Comparison of ENCODE assay signal across 9 cellular contexts in the genomic region with DNA sequence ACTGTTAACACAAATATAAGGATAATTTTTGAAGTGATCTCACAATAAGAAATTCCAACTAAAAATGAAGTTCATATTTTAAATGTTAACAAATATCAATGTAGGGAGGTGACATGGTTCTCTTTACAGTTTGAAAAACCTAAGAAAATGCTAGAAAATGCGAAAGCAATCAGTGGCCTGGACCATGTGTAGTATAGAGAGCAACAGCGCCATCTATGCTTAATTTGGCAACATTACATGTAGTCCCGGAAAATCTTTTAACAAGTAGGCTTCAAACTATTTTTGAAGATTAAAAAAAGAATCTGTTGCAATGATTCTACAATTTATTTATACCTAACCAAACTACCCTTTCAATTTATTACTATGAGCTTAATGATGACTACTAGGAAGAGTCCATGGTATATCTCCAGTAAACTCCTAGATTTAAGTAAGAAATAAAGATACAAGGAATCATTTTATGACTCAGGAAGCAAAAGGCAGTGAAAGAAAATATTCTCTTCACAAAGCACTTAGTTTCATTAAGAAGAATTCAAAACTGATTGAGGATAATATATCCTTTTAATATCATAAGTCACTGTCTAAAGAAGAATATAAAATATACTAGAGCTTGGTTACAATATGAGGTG. TPM values are rescaled to one million over a fixed set of nuclear protein-coding genes. Genes with fewer than 3 reads are reported as not detected.
DNase-seq lines count a peak whose midpoint lies in the region; ATAC-seq and TF ChIP-seq lines count a peak whose summit lies in the region.
"Had no signal": no experiment of that assay in that cellular context is flagged by ENCODE, and none has a peak within 500 bp of the region (broad histone marks: within the 10 kb centered on the region; RNA-seq: fewer than 3 reads in every experiment).

No MANE protein-coding gene starts in this region.

- no peaks in the 10 kb centered on the region for H3K4me1 Mint-ChIP-seq in activated naive CD4-positive, alpha-beta T cell treated with anti-CD3 and anti-CD28 coated beads, Interleukin-2, amount 10 ng/mL, durations not matched to agents 7 days and 5 days
- H3K4me1 Mint-ChIP-seq in progenitor cell of endocrine pancreas (ENCODE audit: low read depth), result no peaks in the 10 kb centered on the region

- H3K27ac Mint-ChIP-seq in activated naive CD4-positive, alpha-beta T cell treated with anti-CD3 and anti-CD28 coated beads, Interleukin-2, amount 10 ng/mL, durations not matched to agents 7 days and 5 days, result no peak overlapping the region
- no peak overlapping the region for H3K27ac Mint-ChIP-seq in progenitor cell of endocrine pancreas

- H3K36me3 Mint-ChIP-seq in activated naive CD4-positive, alpha-beta T cell treated with anti-CD3 and anti-CD28 coated beads, Interleukin-2, amount 10 ng/mL, durations not matched to agents 7 days and 5 days, result peaks cover 23% of the 10 kb centered on the region
- H3K36me3 Mint-ChIP-seq in progenitor cell of endocrine pancreas (ENCODE audit: insufficient read depth), result peaks cover 23% of the 10 kb centered on the region

- no peaks in the 10 kb centered on the region for H3K27me3 Mint-ChIP-seq in activated naive CD4-positive, alpha-beta T cell treated with anti-CD3 and anti-CD28 coated beads, Interleukin-2, amount 10 ng/mL, durations not matched to agents 7 days and 5 days
- no peaks in the 10 kb centered on the region for H3K27me3 Mint-ChIP-seq in progenitor cell of endocrine pancreas

- no peak overlapping the region for H3K4me3 Mint-ChIP-seq in activated naive CD4-positive, alpha-beta T cell treated with anti-CD3 and anti-CD28 coated beads, Interleukin-2, amount 10 ng/mL, durations not matched to agents 7 days and 5 days
- H3K4me3 Mint-ChIP-seq in progenitor cell of endocrine pancreas (ENCODE audit: low read depth), result no peak overlapping the region

- peak; percentile 34 for DNase-seq in activated naive CD4-positive, alpha-beta T cell treated with anti-CD3 and anti-CD28 coated beads, Interleukin-2, amount 10 ng/mL, durations not matched to agents 7 days and 5 days
- DNase-seq in activated naive CD4-positive, alpha-beta T cell treated with Interleukin-2 at 50 U/mL for 16 hours, result no peak
- peak; percentile 75 for DNase-seq in NCI-H1694 (lab: John Stamatoyannopoulos, UW)
- DNase-seq in germinal center (ENCODE audit: low spot score), result peak; percentile 31
- DNase-seq in progenitor cell of endocrine pancreas (ENCODE audit: low spot score, unreplicated experiment), result no peak
- DNase-seq in mesenteric fat pad (ENCODE audit: low spot score), result no peak

- ATAC-seq in HG03196 (IDR thresholded peaks at IDR 0.05; ENCODE audit: unreplicated experiment), result no peak

- no peaks in the 10 kb centered on the region for H3K9me3 Mint-ChIP-seq in activated naive CD4-positive, alpha-beta T cell treated with anti-CD3 and anti-CD28 coated beads, Interleukin-2, amount 10 ng/mL, durations not matched to agents 7 days and 5 days
- no peaks in the 10 kb centered on the region for H3K9me3 Mint-ChIP-seq in progenitor cell of endocrine pancreas (ENCODE audit: low read depth)

- TF ChIP-seq CTCF in WI38 (IDR thresholded peaks at IDR 0.05; ENCODE audit: low read depth, low read length), result peak; percentile 60; the same call in 1 of the 2 replicates
- TF ChIP-seq CTCF in progenitor cell of endocrine pancreas (IDR thresholded peaks at IDR 0.05; ENCODE audit: unreplicated experiment), result peak; percentile 94

- CTCF ChIA-PET in activated naive CD4-positive, alpha-beta T cell treated with anti-CD3 and anti-CD28 coated beads, Interleukin-2, amount 10 ng/mL, durations not matched to agents 7 days and 5 days (lab: Charles Lee), result interaction anchor here (1.1 to 2.8 kb wide), 6 partner anchors 9 to 64 kb away, joined by 3 to 18 read pairs (median 6); no protein-coding TSS in a partner anchor

- H3K4me3 ChIP-seq in WI38 (ENCODE audit: low read depth, low read length), result no peak overlapping the region

RNA-seq across cellular contexts. Expression of a gene that starts 33.3 kb away (rescaled TPM):
- total RNA-seq in progenitor cell of endocrine pancreas (95.3 and 96.4 TPM in 2 replicates), mesenteric fat pad (96.8 TPM)

RNA-seq across cellular contexts. Expression of a gene that starts 38.4 kb away (rescaled TPM):
- total RNA-seq in progenitor cell of endocrine pancreas (not detected in 2 replicates), mesenteric fat pad (not detected)
- total RNA-seq: urinary bladder had no signal

Comparison
In these comparisons a context has a peak if more than half of its experiments do, and no peak if none do; other contexts are left out.
1. DNase-seq: peak in activated naive CD4-positive, alpha-beta T cell treated with anti-CD3 and anti-CD28 coated beads, Interleukin-2, amount 10 ng/mL, durations not matched to agents 7 days and 5 days (single experiment), NCI-H1694 (single experiment) and germinal center (single experiment); none in activated naive CD4-positive, alpha-beta T cell treated with Interleukin-2 at 50 U/mL for 16 hours (single experiment), progenitor cell of endocrine pancreas (single experiment) and mesenteric fat pad (single experiment).